In genomic region chr15:41354371-41354770, GRCh38 we compare ENCODE assay signal across 8 cellular contexts.
"Had no signal": no experiment of that assay in that cellular context is flagged by ENCODE, and none has a peak within 500 bp of the region (broad histone marks: within the 10 kb centered on the region; RNA-seq: fewer than 3 reads in every experiment).

No MANE protein-coding gene starts in this region.

- ATAC-seq: GM12878 had no signal

- FAIRE-seq: G401.6, GM12878, GM12891, GM12892, GM18507, GM19239 had no signal

- DNase-seq: GDM1, GF-D8 had no signal

- H3K4me3 ChIP-seq: GM12878 had no signal
